ENCODE assay signal across 10 cellular contexts in the genomic region with DNA sequence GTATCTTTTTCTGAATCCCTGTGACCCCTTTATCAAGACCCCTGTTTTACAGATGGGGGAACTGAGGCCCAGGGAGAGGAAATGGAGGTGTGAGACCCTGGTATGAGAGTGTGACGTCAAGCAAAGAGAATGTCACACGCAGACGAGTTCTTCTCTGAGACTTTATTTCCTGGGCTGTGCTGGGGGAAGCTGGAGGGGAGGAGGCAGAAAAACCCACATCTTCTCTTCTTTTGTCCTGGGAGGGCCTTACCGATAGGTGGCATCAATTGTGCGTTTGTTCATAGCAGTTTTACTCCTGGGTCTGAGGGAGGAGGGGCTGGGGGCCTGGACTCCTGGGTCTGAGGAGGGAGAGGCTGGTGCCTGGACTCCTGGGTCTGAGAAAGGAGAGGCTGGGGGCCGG. TPM values are rescaled to one million over a fixed set of nuclear protein-coding genes. Genes with fewer than 3 reads are reported as not detected.
DNase-seq lines count a peak whose midpoint lies in the region; FAIRE-seq and TF ChIP-seq lines count a peak whose summit lies in the region.
"Had no signal": no experiment of that assay in that cellular context is flagged by ENCODE, and none has a peak within 500 bp of the region (broad histone marks: within the 10 kb centered on the region; RNA-seq: fewer than 3 reads in every experiment).

No MANE protein-coding gene starts in this region.

- peak overlapping the region; percentile 55 to 96 (median 73) for H3K27ac ChIP-seq in thyroid gland

- 29 to 52% methylated on average over 6 of the region's 6 CpGs for WGBS in thyroid gland, 2 donors

- H3K9me3 ChIP-seq in thyroid gland: no peaks in the 10 kb centered on the region

- intact Hi-C loops in thyroid gland (cut with DNase I): loop anchor here (5.0 kb wide), 1 partner anchor 44 kb away; no protein-coding TSS in a partner anchor

- TF ChIP-seq RAD21 in Ishikawa (IDR thresholded peaks at IDR 0.05; ENCODE audit: low read depth): peak; percentile 7; the same call in 1 of the 2 replicates

- no peak for TF ChIP-seq EP300 in Ishikawa (IDR thresholded peaks at IDR 0.05; ENCODE audit: borderline replicate concordance)

- no peaks in the 10 kb centered on the region for H3K27me3 ChIP-seq in thyroid gland

- no peak for FAIRE-seq in HTR-8/SVneo (lab: Jason Lieb, UNC)

- H3K4me1 ChIP-seq in thyroid gland: peaks cover 33 to 39% of the 10 kb centered on the region in 2 donors

- DNase-seq in SKM-1 treated with dmso at 0.1 percent for 144 hours (lab: John Stamatoyannopoulos, UW; ENCODE audit: unreplicated experiment) (peak; percentile 0), SKM-1 (lab: John Stamatoyannopoulos, UW; ENCODE audit: unreplicated experiment) (no peak), astrocyte of the spinal cord (ENCODE audit: low read depth, low spot score) (no peak), thyroid gland (peak in 1 of 2 donors; percentile 28), NCI-H2171 (lab: John Stamatoyannopoulos, UW) (no peak), HTR-8/SVneo (ENCODE audit: insufficient read length, low spot score) (no peak)
- no peak for DNase-seq in activated naive CD4-positive, alpha-beta T cell treated with anti-CD3 and anti-CD28 coated beads, Interleukin-2, amount 50 U/mL, for 16 hours
- DNase-seq: activated CD4-positive, CD25-positive, alpha-beta regulatory T cell treated with anti-CD3 and anti-CD28 coated beads, Interleukin-2, amount 50 U/mL, for 72 hours had no signal

- TF ChIP-seq POLR2A in thyroid gland (IDR thresholded peaks at IDR 0.05): no peak

- TF ChIP-seq CTCF in astrocyte of the spinal cord (IDR thresholded peaks at IDR 0.05; ENCODE audit: low read depth, low read length) (peak; percentile 4), thyroid gland (IDR thresholded peaks at IDR 0.05) (peak in 3 of 6 experiments; percentile 20 to 32 (median 31))

- H3K36me3 ChIP-seq in thyroid gland: no peaks in the 10 kb centered on the region

- in situ Hi-C loops in astrocyte of the spinal cord (cut with HindIII; ENCODE audit: low sequenced_read_pairs): no loop called here

- no peak overlapping the region for H3K4me3 ChIP-seq in astrocyte of the spinal cord (ENCODE audit: low read depth, low read length)
- no peak overlapping the region for H3K4me3 ChIP-seq in thyroid gland (replicated peaks in 1 of 3)

TF ChIP-seq in Ishikawa, 13 proteins besides CTCF, POLR2A, EP300 and RAD21:
- no peak for TF ChIP-seq TEAD4 (IDR thresholded peaks at IDR 0.05)
- TF ChIP-seq YY1 (IDR thresholded peaks at IDR 0.05; ENCODE audit: low read depth): no peak
- TF ChIP-seq FOXM1 (IDR thresholded peaks at IDR 0.05; ENCODE audit: borderline replicate concordance, low read depth): no peak
- TF ChIP-seq, protein P1, sequence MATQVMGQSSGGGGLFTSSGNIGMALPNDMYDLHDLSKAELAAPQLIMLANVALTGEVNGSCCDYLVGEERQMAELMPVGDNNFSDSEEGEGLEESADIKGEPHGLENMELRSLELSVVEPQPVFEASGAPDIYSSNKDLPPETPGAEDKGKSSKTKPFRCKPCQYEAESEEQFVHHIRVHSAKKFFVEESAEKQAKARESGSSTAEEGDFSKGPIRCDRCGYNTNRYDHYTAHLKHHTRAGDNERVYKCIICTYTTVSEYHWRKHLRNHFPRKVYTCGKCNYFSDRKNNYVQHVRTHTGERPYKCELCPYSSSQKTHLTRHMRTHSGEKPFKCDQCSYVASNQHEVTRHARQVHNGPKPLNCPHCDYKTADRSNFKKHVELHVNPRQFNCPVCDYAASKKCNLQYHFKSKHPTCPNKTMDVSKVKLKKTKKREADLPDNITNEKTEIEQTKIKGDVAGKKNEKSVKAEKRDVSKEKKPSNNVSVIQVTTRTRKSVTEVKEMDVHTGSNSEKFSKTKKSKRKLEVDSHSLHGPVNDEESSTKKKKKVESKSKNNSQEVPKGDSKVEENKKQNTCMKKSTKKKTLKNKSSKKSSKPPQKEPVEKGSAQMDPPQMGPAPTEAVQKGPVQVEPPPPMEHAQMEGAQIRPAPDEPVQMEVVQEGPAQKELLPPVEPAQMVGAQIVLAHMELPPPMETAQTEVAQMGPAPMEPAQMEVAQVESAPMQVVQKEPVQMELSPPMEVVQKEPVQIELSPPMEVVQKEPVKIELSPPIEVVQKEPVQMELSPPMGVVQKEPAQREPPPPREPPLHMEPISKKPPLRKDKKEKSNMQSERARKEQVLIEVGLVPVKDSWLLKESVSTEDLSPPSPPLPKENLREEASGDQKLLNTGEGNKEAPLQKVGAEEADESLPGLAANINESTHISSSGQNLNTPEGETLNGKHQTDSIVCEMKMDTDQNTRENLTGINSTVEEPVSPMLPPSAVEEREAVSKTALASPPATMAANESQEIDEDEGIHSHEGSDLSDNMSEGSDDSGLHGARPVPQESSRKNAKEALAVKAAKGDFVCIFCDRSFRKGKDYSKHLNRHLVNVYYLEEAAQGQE (IDR thresholded peaks at IDR 0.05; ENCODE audit: low read depth): no peak
- TF ChIP-seq ZBTB7A (IDR thresholded peaks at IDR 0.05; ENCODE audit: low read depth): no peak
- TF ChIP-seq EGR1 (IDR thresholded peaks at IDR 0.05): no peak
- TF ChIP-seq, protein P2, sequence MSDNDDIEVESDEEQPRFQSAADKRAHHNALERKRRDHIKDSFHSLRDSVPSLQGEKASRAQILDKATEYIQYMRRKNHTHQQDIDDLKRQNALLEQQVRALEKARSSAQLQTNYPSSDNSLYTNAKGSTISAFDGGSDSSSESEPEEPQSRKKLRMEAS (IDR thresholded peaks at IDR 0.05): no peak
- TF ChIP-seq TCF12 (IDR thresholded peaks at IDR 0.05; ENCODE audit: low read depth): no peak
- no peak for TF ChIP-seq CREB1 (IDR thresholded peaks at IDR 0.05; ENCODE audit: low read depth)
- no peak for TF ChIP-seq NFIC (IDR thresholded peaks at IDR 0.05)
- no peak for TF ChIP-seq TAF1 (IDR thresholded peaks at IDR 0.05; ENCODE audit: low read depth)
- TF ChIP-seq CEBPB (IDR thresholded peaks at IDR 0.05): no peak
- TF ChIP-seq, protein P3, sequence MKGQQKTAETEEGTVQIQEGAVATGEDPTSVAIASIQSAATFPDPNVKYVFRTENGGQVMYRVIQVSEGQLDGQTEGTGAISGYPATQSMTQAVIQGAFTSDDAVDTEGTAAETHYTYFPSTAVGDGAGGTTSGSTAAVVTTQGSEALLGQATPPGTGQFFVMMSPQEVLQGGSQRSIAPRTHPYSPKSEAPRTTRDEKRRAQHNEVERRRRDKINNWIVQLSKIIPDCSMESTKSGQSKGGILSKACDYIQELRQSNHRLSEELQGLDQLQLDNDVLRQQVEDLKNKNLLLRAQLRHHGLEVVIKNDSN (IDR thresholded peaks at IDR 0.05): no peak

RNA-seq across cellular contexts. Expression of a gene that starts 4.9 kb away (rescaled TPM):
- 1 to 10 TPM in 2 of 4 donors, under 1 TPM in 1, not detected in 1; 0.81 to 2.8 (median 1.8) TPM for total RNA-seq in thyroid gland
- total RNA-seq: CD4-positive, CD25-positive, alpha-beta regulatory T cell had no signal

RNA-seq across cellular contexts. Expression of a gene that starts 14.7 kb away (rescaled TPM):
- 1 to 10 TPM in 2 of 4 donors, under 1 TPM in 1, not detected in 1; 0.67 to 6.6 (median 6.1) TPM for total RNA-seq in thyroid gland

RNA-seq across cellular contexts. Expression of a gene that starts 16.5 kb away (rescaled TPM):
- total RNA-seq in thyroid gland: 1 to 10 TPM in 1 of 4 donors, under 1 TPM in 1, not detected in 2; 0.54 to 1.3 TPM
- total RNA-seq: CD4-positive, CD25-positive, alpha-beta regulatory T cell had no signal

RNA-seq across cellular contexts. Expression of a gene that starts 35.0 kb away (rescaled TPM):
- 10 to 100 TPM in 1 of 4 donors, 1 to 10 TPM in 3; 2.8 to 11.0 (median 5.0) TPM for total RNA-seq in thyroid gland
- total RNA-seq: CD4-positive, CD25-positive, alpha-beta regulatory T cell had no signal

RNA-seq across cellular contexts. Expression of a gene that starts 48.0 kb away (rescaled TPM):
- not detected for total RNA-seq in thyroid gland
- total RNA-seq: CD4-positive, CD25-positive, alpha-beta regulatory T cell had no signal
